ENCODE assay signal across 12 cellular contexts in genomic region chr11:12744831-12745502, GRCh38.
DNase-seq lines count a peak whose midpoint lies in the region; ATAC-seq and TF ChIP-seq lines count a peak whose summit lies in the region.
"Had no signal": no experiment of that assay in that cellular context is flagged by ENCODE, and none has a peak within 500 bp of the region (broad histone marks: within the 10 kb centered on the region; RNA-seq: fewer than 3 reads in every experiment).

No MANE protein-coding gene starts in this region.

- TF ChIP-seq CTCF in body of pancreas (IDR thresholded peaks at IDR 0.05) = no peak
- no peak for TF ChIP-seq CTCF in right lobe of liver (IDR thresholded peaks at IDR 0.05)
- no peak for TF ChIP-seq CTCF in thyroid gland (IDR thresholded peaks at IDR 0.05)

- H3K4me1 ChIP-seq in body of pancreas (peaks cover 13% of the 10 kb centered on the region), right lobe of liver (peaks cover 0 to 12% (median 0%) of the 10 kb centered on the region in 4 donors), thyroid gland (peaks cover 39 to 52% of the 10 kb centered on the region in 2 donors)

- TF ChIP-seq POLR2A in body of pancreas (IDR thresholded peaks at IDR 0.05) (no peak), right lobe of liver (IDR thresholded peaks at IDR 0.05) (no peak), thyroid gland (IDR thresholded peaks at IDR 0.05) (no peak)

- H3K27ac Mint-ChIP-seq in activated T-cell treated with anti-CD3 and anti-CD28 coated beads, Interleukin-2, amount 50 U/mL, for 72 hours = no peak overlapping the region
- H3K27ac Mint-ChIP-seq: naive thymus-derived CD4-positive, alpha-beta T cell; stimulated activated naive B cell treated with anti-CD40 and anti-IgM and Interleukin-4, amounts not matched to agents 10 μg/mL and 1 μg/mL and 100 μg/mL, for 72 hours had no signal

- ATAC-seq in body of pancreas = peak; percentile 21
- peak; percentile 80 to 93 (median 84) for ATAC-seq in right lobe of liver
- no peak for ATAC-seq in activated T-cell treated with anti-CD3 and anti-CD28 coated beads, Interleukin-2, amount 50 U/mL, for 72 hours (replicated peaks in 1 of 2)
- no peak for ATAC-seq in GM21825 (IDR thresholded peaks at IDR 0.05; ENCODE audit: unreplicated experiment)
- ATAC-seq: naive thymus-derived CD4-positive, alpha-beta T cell; stimulated activated naive B cell treated with anti-CD40 and anti-IgM and Interleukin-4, amounts not matched to agents 10 μg/mL and 1 μg/mL and 100 μg/mL, for 72 hours had no signal

- 62% methylated on average over 10 of the region's 10 CpGs for WGBS in body of pancreas, 2 donors
- 37% methylated on average over 9 of the region's 10 CpGs for WGBS in right lobe of liver (ENCODE audit: insufficient coverage, low coverage, low lambda C conversion rate, missing lambda C conversion rate)
- 36 to 56% methylated on average over 10 of the region's 10 CpGs for WGBS in thyroid gland, 2 donors

- H3K36me3 ChIP-seq in body of pancreas (replicated peaks in 1 of 2; ENCODE audit: insufficient read depth in 1 of 2, low read depth in 2 of 2) = no peaks in the 10 kb centered on the region
- no peaks in the 10 kb centered on the region for H3K36me3 ChIP-seq in right lobe of liver
- no peaks in the 10 kb centered on the region for H3K36me3 ChIP-seq in thyroid gland

- intact Hi-C loops in body of pancreas (cut with DNase I) = no loop called here
- intact Hi-C loops in right lobe of liver (cut with DNase I) = no loop called here
- intact Hi-C loops in thyroid gland (cut with DNase I) = no loop called here

- H3K9me3 ChIP-seq in body of pancreas = no peaks in the 10 kb centered on the region
- no peaks in the 10 kb centered on the region for H3K9me3 ChIP-seq in right lobe of liver
- no peaks in the 10 kb centered on the region for H3K9me3 ChIP-seq in thyroid gland

- DNase-seq in NCI-H345 (lab: John Stamatoyannopoulos, UW) (peak; percentile 16), NCI-H345 treated with DMSO at 0.1 percent for 48 hours (lab: John Stamatoyannopoulos, UW; ENCODE audit: unreplicated experiment) (no peak), body of pancreas (peak in 1 of 4 donors; percentile 24), right lobe of liver (peak in 1 of 3 donors; percentile 48), thyroid gland (peak; percentile 78 to 86), D341Med (ENCODE audit: low spot score) (no peak)
- no peak for DNase-seq in activated T-cell treated with anti-CD3 and anti-CD28 coated beads, Interleukin-2, amount 50 U/mL, for 72 hours
- DNase-seq: 8988T; activated CD8-positive, alpha-beta memory T cell treated with anti-CD3 and anti-CD28 coated beads, Interleukin-2, amount 50 U/mL, for 4 hours; naive thymus-derived CD4-positive, alpha-beta T cell; stimulated activated naive B cell treated with anti-CD40 and anti-IgM and Interleukin-4, amounts not matched to agents 10 μg/mL and 1 μg/mL and 100 μg/mL, for 72 hours had no signal

- H3K4me3 ChIP-seq in body of pancreas (no peak overlapping the region), right lobe of liver (no peak overlapping the region), thyroid gland (replicated peaks in 1 of 3) (no peak overlapping the region)

- peak overlapping the region in 1 of 4 donors; percentile 43 for H3K27ac ChIP-seq in body of pancreas
- H3K27ac ChIP-seq in right lobe of liver = no peak overlapping the region
- H3K27ac ChIP-seq in thyroid gland = peak overlapping the region; percentile 56 to 81 (median 75)

- H3K27me3 Mint-ChIP-seq in activated T-cell treated with anti-CD3 and anti-CD28 coated beads, Interleukin-2, amount 50 U/mL, for 72 hours (ENCODE audit: low read depth) = peaks cover 37% of the 10 kb centered on the region

- H3K9me3 Mint-ChIP-seq in activated T-cell treated with anti-CD3 and anti-CD28 coated beads, Interleukin-2, amount 50 U/mL, for 72 hours = peaks cover 1 to 4% of the 10 kb centered on the region in 2 donors

- no peaks in the 10 kb centered on the region for H3K4me1 Mint-ChIP-seq in activated T-cell treated with anti-CD3 and anti-CD28 coated beads, Interleukin-2, amount 50 U/mL, for 72 hours (ENCODE audit: low read depth)
- H3K4me1 Mint-ChIP-seq: naive thymus-derived CD4-positive, alpha-beta T cell; stimulated activated naive B cell treated with anti-CD40 and anti-IgM and Interleukin-4, amounts not matched to agents 10 μg/mL and 1 μg/mL and 100 μg/mL, for 72 hours had no signal

- H3K27me3 ChIP-seq in body of pancreas (no peaks in the 10 kb centered on the region), right lobe of liver (no peaks in the 10 kb centered on the region), thyroid gland (no peaks in the 10 kb centered on the region)

- H3K4me3 Mint-ChIP-seq in activated T-cell treated with anti-CD3 and anti-CD28 coated beads, Interleukin-2, amount 50 U/mL, for 72 hours = no peak overlapping the region
- H3K4me3 Mint-ChIP-seq: naive thymus-derived CD4-positive, alpha-beta T cell; stimulated activated naive B cell treated with anti-CD40 and anti-IgM and Interleukin-4, amounts not matched to agents 10 μg/mL and 1 μg/mL and 100 μg/mL, for 72 hours had no signal

- H3K36me3 Mint-ChIP-seq in activated T-cell treated with anti-CD3 and anti-CD28 coated beads, Interleukin-2, amount 50 U/mL, for 72 hours (ENCODE audit: insufficient read depth in 2 of 2) = peaks cover 0 to 1% of the 10 kb centered on the region in 2 donors
- H3K36me3 Mint-ChIP-seq: stimulated activated naive B cell treated with anti-CD40 and anti-IgM and Interleukin-4, amounts not matched to agents 10 μg/mL and 1 μg/mL and 100 μg/mL, for 72 hours had no signal

Comparison
In these comparisons a context has a peak if more than half of its experiments do, and no peak if none do; other contexts are left out.
1. DNase-seq: peak in NCI-H345 (single experiment) and thyroid gland (2 of 2); none in NCI-H345 treated with DMSO at 0.1 percent for 48 hours (single experiment), D341Med (single experiment) and activated T-cell treated with anti-CD3 and anti-CD28 coated beads, Interleukin-2, amount 50 U/mL, for 72 hours (0 of 2).
2. ATAC-seq: peak in body of pancreas (single experiment) and right lobe of liver (4 of 4); none in activated T-cell treated with anti-CD3 and anti-CD28 coated beads, Interleukin-2, amount 50 U/mL, for 72 hours (0 of 2) and GM21825 (single experiment).
3. H3K27ac ChIP-seq: peak in thyroid gland (3 of 3); none in right lobe of liver (0 of 3).